ENCODE assay signal across 8 cellular contexts in genomic region chr10:72126184-72126871, GRCh38. TPM values are rescaled to one million over a fixed set of nuclear protein-coding genes. Genes with fewer than 3 reads are reported as not detected.
DNase-seq lines count a peak whose midpoint lies in the region; ATAC-seq, FAIRE-seq and TF ChIP-seq lines count a peak whose summit lies in the region.

No MANE protein-coding gene starts in this region.

- no peak for TF ChIP-seq POLR2A in H1 (IDR thresholded peaks at IDR 0.05; ENCODE audit: control extremely low read depth in 1 of 2, low read depth in 2 of 2, low read length in 2 of 2)

- no peaks in the 10 kb centered on the region for H3K27me3 Mint-ChIP-seq in progenitor cell of endocrine pancreas

- no peak overlapping the region for H2BK5ac ChIP-seq in H1 (ENCODE audit: low read depth, low read length)

- H3K4ac ChIP-seq in H1 (replicated peaks; ENCODE audit: insufficient read length, low read depth, low read length), result no peak overlapping the region

- H3K18ac ChIP-seq in H1 (ENCODE audit: extremely low read depth, low read length), result no peak overlapping the region

- WGBS in H1 (ENCODE audit: extremely low coverage in 1 of 2, insufficient coverage in 1 of 2, insufficient read length in 1 of 2, insufficient replicate concordance in 2 of 2, low coverage in 1 of 2, low lambda C conversion rate in 2 of 2, missing lambda C conversion rate in 1 of 2), 2 experiments, result 74% methylated on average over 3 of the region's 3 CpGs; no CpG with 5 or more reads in 1 of the 2 experiments

- peak; percentile 66 for FAIRE-seq in H1 (lab: Jason Lieb, UNC)

- peaks cover 0 to 5% (median 2%) of the 10 kb centered on the region in 4 experiments; a peak in 2 of 7 replicates for H3K4me1 ChIP-seq in H1 (replicated peaks in 1 of 4; ENCODE audit: control insufficient read depth in 3 of 4, insufficient read depth in 4 of 4, low read length in 3 of 4)

- H3K14ac ChIP-seq in H1 (ENCODE audit: insufficient read length), result no peak overlapping the region

- no peak overlapping the region; a peak in 1 of 8 replicates for H3K4me3 ChIP-seq in H1 (ENCODE audit: extremely low read depth in 1 of 4, insufficient read depth in 2 of 4, low read depth in 3 of 4, low read length in 4 of 4)

- TF ChIP-seq CTCF in H1 (IDR thresholded peaks at IDR 0.05; ENCODE audit: control extremely low read depth in 1 of 3, insufficient read depth in 1 of 3, low read depth in 1 of 3, low read length in 3 of 3) (peak in 2 of 3 experiments; percentile 45 to 47; a peak in 2 of 4 replicates), progenitor cell of endocrine pancreas (IDR thresholded peaks at IDR 0.05; ENCODE audit: unreplicated experiment) (peak; percentile 22)

- H3K9me3 Mint-ChIP-seq in progenitor cell of endocrine pancreas (ENCODE audit: low read depth), result no peaks in the 10 kb centered on the region

- TF ChIP-seq RAD21 in H1 (IDR thresholded peaks at IDR 0.05 in 1 of 2, conservative IDR thresholded peaks at IDR 0.05 in 1 of 2; ENCODE audit: low read depth in 2 of 2, low read length in 2 of 2), result peak; percentile 59 to 66

- no peaks in the 10 kb centered on the region for H3K36me3 ChIP-seq in H1 (ENCODE audit: control insufficient read depth in 2 of 4, insufficient read depth in 4 of 4, low read length in 3 of 4)

- no peak overlapping the region for H4K8ac ChIP-seq in H1 (ENCODE audit: extremely low read depth, insufficient read depth, low read length)

- H3K79me1 ChIP-seq in H1 (ENCODE audit: low read depth, low read length), result no peaks in the 10 kb centered on the region

- no peaks in the 10 kb centered on the region for H3K9me3 ChIP-seq in H1 (ENCODE audit: insufficient read depth in 2 of 2, low read depth in 1 of 2, low read length in 1 of 2)

- no peak for TF ChIP-seq EP300 in H1 (IDR thresholded peaks at IDR 0.05; ENCODE audit: borderline replicate concordance in 1 of 2, low read depth in 2 of 2, low read length in 2 of 2)

- H2AK5ac ChIP-seq in H1 (ENCODE audit: low read depth, low read length), result no peak overlapping the region

- ATAC-seq in GM18520 (IDR thresholded peaks at IDR 0.05; ENCODE audit: unreplicated experiment) (no peak), GM19467 (IDR thresholded peaks at IDR 0.05; ENCODE audit: unreplicated experiment) (no peak)

- no peak overlapping the region for H3K23ac ChIP-seq in H1 (ENCODE audit: insufficient read length)

- H3K27ac Mint-ChIP-seq in progenitor cell of endocrine pancreas, result peak overlapping the region; percentile 6

- peaks cover 7% of the 10 kb centered on the region for H3K36me3 Mint-ChIP-seq in progenitor cell of endocrine pancreas (ENCODE audit: insufficient read depth)

- no peak overlapping the region for H2AFZ ChIP-seq in H1 (ENCODE audit: low read length)

- H4K91ac ChIP-seq in H1 (replicated peaks; ENCODE audit: insufficient read length, low read length), result no peak overlapping the region

- no peak overlapping the region for H3K56ac ChIP-seq in H1 (replicated peaks; ENCODE audit: insufficient read length, low read depth, low read length)

- H3K27ac ChIP-seq in H1 (ENCODE audit: low read depth, low read length), result no peak overlapping the region; the same call in 1 of the 2 replicates

- no peaks in the 10 kb centered on the region for H3K79me2 ChIP-seq in H1 (ENCODE audit: control insufficient read depth in 1 of 2, insufficient read depth in 2 of 2, low read length in 2 of 2)

- H3K4me2 ChIP-seq in H1 (ENCODE audit: insufficient read depth in 1 of 2, low read depth in 2 of 2, low read length in 2 of 2), result no peak overlapping the region

- no peak overlapping the region for H2BK120ac ChIP-seq in H1 (replicated peaks; ENCODE audit: low read depth, low read length)

- no peak overlapping the region for H2BK20ac ChIP-seq in H1 (ENCODE audit: low read length)

- no peak overlapping the region for H3K4me3 Mint-ChIP-seq in progenitor cell of endocrine pancreas (ENCODE audit: low read depth)

- no peak overlapping the region for H4K5ac ChIP-seq in H1 (ENCODE audit: insufficient read length, low read depth, low read length)

- H4K20me1 ChIP-seq in H1 (replicated peaks in 1 of 2; ENCODE audit: control insufficient read depth in 1 of 2, insufficient read depth in 2 of 2, low read length in 2 of 2), result no peaks in the 10 kb centered on the region

- no peak overlapping the region for H2BK15ac ChIP-seq in H1 (ENCODE audit: low read length)

- DNase-seq in NCI-H82 (lab: John Stamatoyannopoulos, UW) (peak; percentile 16), NCI-H82 treated with DMSO at 0.1 percent for 48 hours (lab: John Stamatoyannopoulos, UW; ENCODE audit: unreplicated experiment) (no peak), NCI-H146 treated with DMSO at 0.1 percent for 48 hours (lab: John Stamatoyannopoulos, UW; ENCODE audit: unreplicated experiment) (peak; percentile 17), H1 (ENCODE audit: low read depth in 1 of 2, low spot score in 2 of 2) (no peak), progenitor cell of endocrine pancreas (ENCODE audit: low spot score, unreplicated experiment) (no peak), T1000 (lab: John Stamatoyannopoulos, UW) (no peak)

- POLR2A ChIA-PET in H1 (lab: Charles Lee; ENCODE audit: partially characterized antibody), result interaction anchor here (1.4 to 2.0 kb wide), 4 partner anchors 13 to 150 kb away, joined by 3 to 10 read pairs (median 6); partner anchors contain the start of gene DDIT4

- no peak overlapping the region for H3K9ac ChIP-seq in H1 (replicated peaks in 1 of 4; ENCODE audit: extremely low read depth in 1 of 4, low read depth in 3 of 4, low read length in 3 of 4)

- no peaks in the 10 kb centered on the region for H3K27me3 ChIP-seq in H1 (replicated peaks in 1 of 4; ENCODE audit: control insufficient read depth in 3 of 4, extremely low read depth in 1 of 4, insufficient read depth in 3 of 4, low read length in 3 of 4)

- no peak overlapping the region for H2BK12ac ChIP-seq in H1 (ENCODE audit: low read depth, low read length)

- H3K23me2 ChIP-seq in H1 (ENCODE audit: low read depth, low read length), result no peaks in the 10 kb centered on the region

- CTCF ChIA-PET in H1 (lab: Charles Lee; ENCODE audit: partially characterized antibody), result interaction anchor here (0.5 to 5.0 kb wide), 35 partner anchors 9 to 218 kb away, joined by 3 to 51 read pairs (median 3); partner anchors contain the start of genes DDIT4 and SPOCK2

- H3K4me1 Mint-ChIP-seq in progenitor cell of endocrine pancreas (ENCODE audit: low read depth), result peaks cover 8% of the 10 kb centered on the region

TF ChIP-seq in H1, 55 proteins besides CTCF, POLR2A, EP300 and RAD21 (continues in another document):
- TF ChIP-seq SUZ12 (IDR thresholded peaks at IDR 0.05; ENCODE audit: low read length) (no peak), USF2 (IDR thresholded peaks at IDR 0.05; ENCODE audit: low read length) (no peak), ZNF274 (IDR thresholded peaks at IDR 0.05; ENCODE audit: borderline replicate concordance, extremely low read depth, low read length) (no peak), KDM4A (IDR thresholded peaks at IDR 0.05; ENCODE audit: low read depth, low read length, severe bottlenecking) (no peak), TBP (IDR thresholded peaks at IDR 0.05; ENCODE audit: low read depth, low read length) (no peak), SRF (IDR thresholded peaks at IDR 0.05; ENCODE audit: low read depth, low read length) (no peak), SP4 (IDR thresholded peaks at IDR 0.05; ENCODE audit: low read length) (no peak), GABPA (IDR thresholded peaks at IDR 0.05; ENCODE audit: borderline replicate concordance, insufficient read depth, low read length) (no peak), SIRT6 (IDR thresholded peaks at IDR 0.05; ENCODE audit: low read length) (no peak), GTF2F1 (IDR thresholded peaks at IDR 0.05; ENCODE audit: borderline replicate concordance, low read depth, low read length) (no peak)

RNA-seq across cellular contexts. Expression of gene SPOCK2, which starts 38.0 kb away (rescaled TPM):
- total RNA-seq in H1 (2021; fragmentation: NEBNext Ultra II Directional; extraction: Animal tissue kit (Norgen Biotek cat#: 25700)), result 1.6 and 1.9 TPM in 2 replicates
- 1.5 and 2.6 TPM in 2 replicates for polyA plus RNA-seq in H1 (2011; rRNA removed)
- 2.2 TPM for polyA plus RNA-seq in H1 (2011; cell fraction: cytosol; rRNA removed)
- 2.9 TPM for polyA plus RNA-seq in H1 (2011; cell fraction: nucleus; rRNA removed)
- polyA plus RNA-seq in H1 (2012, experiment 1 of 2), result 0.66 to 1.3 TPM (median 0.98 TPM) in 4 replicates
- 0.63 TPM for polyA plus RNA-seq in H1 (2012, experiment 2 of 2)
- polyA plus RNA-seq in H1 (2013, experiment 1 of 2), result 2.2 TPM
- polyA plus RNA-seq in H1 (2013, experiment 2 of 2), result 2.1 TPM
- polyA minus RNA-seq in H1 (2011; rRNA and poly(A)+ RNA removed), result 1.1 TPM in 2 replicates
- 0.73 TPM for polyA minus RNA-seq in H1 (2011; cell fraction: cytosol; rRNA and poly(A)+ RNA removed)
- polyA minus RNA-seq in H1 (2011; cell fraction: nucleus; rRNA and poly(A)+ RNA removed), result 2.9 TPM
- total RNA-seq in progenitor cell of endocrine pancreas, result 47.7 and 49.1 TPM in 2 replicates

Comparison
In these comparisons a context has a peak if more than half of its experiments do, and no peak if none do; other contexts are left out.
1. DNase-seq: peak in NCI-H82 (single experiment) and NCI-H146 treated with DMSO at 0.1 percent for 48 hours (single experiment); none in NCI-H82 treated with DMSO at 0.1 percent for 48 hours (single experiment), H1 (0 of 2), progenitor cell of endocrine pancreas (single experiment) and T1000 (single experiment).
2. RNA of gene SPOCK2, which starts 38.0 kb away (total RNA-seq): 47.7 to 49.1 TPM in progenitor cell of endocrine pancreas; 1.6 to 1.9 TPM in H1; every median in the first group is over 10 times any median in the second.